In genomic region chr6:78744144-78744543, GRCh38 we compare ENCODE assay signal across 35 cellular contexts.
"Had no signal": no experiment of that assay in that cellular context is flagged by ENCODE, and none has a peak within 500 bp of the region (broad histone marks: within the 10 kb centered on the region; RNA-seq: fewer than 3 reads in every experiment).

No MANE protein-coding gene starts in this region.

- H3K36me3 ChIP-seq: MG63 had no signal

- H3K27me3 ChIP-seq: MG63 had no signal

- DNase-seq: Kasumi-1, MG63, MM.1S, MV-4-11, NCI-H1048, NCI-H1092, NCI-H1092 treated with DMSO at 0.1 percent for 48 hours, NCI-H1105, NCI-H1105 treated with DMSO at 0.1 percent for 48 hours, NCI-H1417, NCI-H1417 treated with DMSO at 0.1 percent for 48 hours, NCI-H1436, NCI-H1436 treated with DMSO at 0.1 percent for 48 hours, NCI-H146, NCI-H1694, NCI-H1694 treated with DMSO at 0.1 percent for 48 hours, NCI-H187, NCI-H187 treated with DMSO at 0.1 percent for 48 hours, NCI-H1930, NCI-H2029, NCI-H2029 treated with DMSO at 0.1 percent for 48 hours, NCI-H2081, NCI-H2081 treated with DMSO at 0.1 percent for 48 hours, NCI-H2107, NCI-H2171, NCI-H2171 treated with DMSO at 0.1 percent for 48 hours, NCI-H2227 treated with DMSO at 0.1 percent for 48 hours, NCI-H226, NCI-H345, NCI-H446, NCI-H446 treated with DMSO at 0.1 percent for 48 hours, NCI-H510A, NCI-H510A treated with DMSO at 0.1 percent for 48 hours, NCI-H524, NCI-H524 treated with DMSO at 0.1 percent for 48 hours had no signal

- H3K4me3 ChIP-seq: MG63 had no signal
